Comparison of ENCODE assay signal across 9 cellular contexts in the genomic region with DNA sequence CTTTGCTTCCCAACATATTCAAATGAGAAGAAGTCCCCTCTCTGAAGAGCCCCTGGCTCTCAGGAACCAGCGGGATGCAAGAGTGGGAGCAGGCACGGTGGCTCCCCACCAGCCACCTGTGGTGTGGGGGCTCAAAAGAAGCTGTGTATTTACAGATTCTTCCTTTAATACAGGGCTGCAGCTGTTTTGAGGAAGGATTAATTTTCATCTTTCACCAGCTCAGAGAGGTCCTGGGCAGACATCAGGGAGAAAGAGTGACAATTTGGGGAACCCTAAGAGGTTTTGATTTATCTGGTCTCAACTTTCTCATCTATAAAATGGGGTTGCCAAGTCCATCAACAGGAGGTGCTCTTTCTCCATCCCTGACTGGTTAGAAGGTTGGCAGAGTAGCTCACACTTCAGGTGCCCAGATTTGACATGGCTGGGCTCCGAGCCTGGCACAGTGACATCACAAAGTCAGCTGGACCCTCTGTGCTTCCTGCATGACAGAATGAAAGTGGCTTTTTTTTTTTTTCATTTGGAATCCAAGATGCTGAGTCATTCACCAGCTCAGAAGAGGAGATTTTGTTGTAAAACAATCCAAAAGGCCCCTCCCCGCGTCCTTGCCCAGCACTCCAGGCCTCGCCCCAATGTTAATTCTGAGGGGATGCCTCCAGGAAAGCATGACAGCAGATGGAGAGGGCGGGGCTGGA. TPM values are rescaled to one million over a fixed set of nuclear protein-coding genes. Genes with fewer than 3 reads are reported as not detected.
DNase-seq lines count a peak whose midpoint lies in the region; ATAC-seq, FAIRE-seq and TF ChIP-seq lines count a peak whose summit lies in the region.
"Had no signal": no experiment of that assay in that cellular context is flagged by ENCODE, and none has a peak within 500 bp of the region (broad histone marks: within the 10 kb centered on the region; RNA-seq: fewer than 3 reads in every experiment).

No MANE protein-coding gene starts in this region.

- H3K4me1 ChIP-seq in K562 (replicated peaks in 1 of 2; ENCODE audit: control insufficient read depth in 2 of 2, insufficient read depth in 2 of 2, low read length in 2 of 2), result no peaks in the 10 kb centered on the region; a peak in 1 of 5 replicates

- no peak overlapping the region for H3K9ac ChIP-seq in K562 (ENCODE audit: insufficient read depth in 1 of 2, low read depth in 2 of 2, low read length in 2 of 2)

- H4K20me1 ChIP-seq in K562 (replicated peaks; ENCODE audit: control insufficient read depth, insufficient read depth, low read length), result no peaks in the 10 kb centered on the region

- DNase-seq in Daoy (ENCODE audit: low read depth) (peak; percentile 93), K562 (ENCODE audit: extremely low read depth in 1 of 4, low spot score in 3 of 4) (peak in 2 of 4 experiments; percentile 18 to 26), medulla oblongata (ENCODE audit: extremely low spot score) (peak; percentile 5)
- DNase-seq in stimulated activated CD4-positive, alpha-beta T cell treated with anti-CD3 and anti-CD28 coated beads, Interleukin-1b, Interleukin-23, amount 100 ng/mL, for 48 hours, result no peak
- DNase-seq: NCI-H1092 treated with DMSO at 0.1 percent for 48 hours had no signal

- H2AFZ ChIP-seq in K562 (ENCODE audit: low read depth, low read length), result no peak overlapping the region

- H3K79me2 ChIP-seq in K562 (ENCODE audit: control insufficient read depth, insufficient read depth, low read length), result no peaks in the 10 kb centered on the region

- TF ChIP-seq RAD21 in K562 (CRISPR knock-in tag; conservative IDR thresholded peaks at IDR 0.05 in 1 of 2, IDR thresholded peaks at IDR 0.05 in 1 of 2), result no peak

- H3K27me3 ChIP-seq in K562 (ENCODE audit: control insufficient read depth in 2 of 2, insufficient read depth in 2 of 2, low read length in 2 of 2), result peaks cover 0 to 8% of the 10 kb centered on the region in 2 experiments; a peak in 2 of 5 replicates

- 0% methylated on average over 7 of the region's 7 CpGs for WGBS in K562 (ENCODE audit: insufficient coverage, low coverage, missing lambda C conversion rate)

- no peak overlapping the region for H3K27ac ChIP-seq in K562 (ENCODE audit: extremely low read depth, low read depth, low read length)

- H3K9me3 ChIP-seq in K562 (replicated peaks; ENCODE audit: control insufficient read depth, insufficient read depth, low read depth, low read length), result no peaks in the 10 kb centered on the region

- POLR2A ChIA-PET in K562 (lab: Yijun Ruan, JAX), result interaction anchor here (0.7 to 0.9 kb wide), 2 partner anchors 12 to 26 kb away, joined by 3 read pairs; no protein-coding TSS in a partner anchor

- no peak for ATAC-seq in K562
- no peak for ATAC-seq in GM21390 (IDR thresholded peaks at IDR 0.05; ENCODE audit: unreplicated experiment)
- ATAC-seq in HG03095 (IDR thresholded peaks at IDR 0.05; ENCODE audit: unreplicated experiment), result no peak
- ATAC-seq in GM21576 (IDR thresholded peaks at IDR 0.05; ENCODE audit: unreplicated experiment), result no peak

- H3K9me1 ChIP-seq in K562 (ENCODE audit: control insufficient read depth, insufficient read depth, low read length), result no peaks in the 10 kb centered on the region

- H3K4me2 ChIP-seq in K562 (ENCODE audit: insufficient read depth, low read length), result no peak overlapping the region

- intact Hi-C loops in K562 (cut with micrococcal nuclease), result no loop called here

- no peak overlapping the region for H3K4me3 ChIP-seq in K562

- in situ Hi-C loops in K562 (cut with MboI), result no loop called here

- no peaks in the 10 kb centered on the region for H3K36me3 ChIP-seq in K562 (ENCODE audit: control insufficient read depth, insufficient read depth, low read length)

- no peak for TF ChIP-seq POLR2A in K562 (conservative IDR thresholded peaks at IDR 0.05)

- FAIRE-seq in K562 (lab: Jason Lieb, UNC), result peak; percentile 23

- TF ChIP-seq EP300 in K562 (IDR thresholded peaks at IDR 0.05; ENCODE audit: low read length), result no peak

- CTCF ChIA-PET in K562 (lab: Yijun Ruan, JAX; ENCODE audit: low intra/inter-chr PET ratio), result interaction anchor here (0.7 kb wide), 1 partner anchor 56 kb away, joined by 3 read pairs; no protein-coding TSS in a partner anchor

- TF ChIP-seq CTCF in LNCAP (IDR thresholded peaks at IDR 0.05), result peak; percentile 52
- TF ChIP-seq CTCF in K562 (IDR thresholded peaks at IDR 0.05 in 2 of 3, conservative IDR thresholded peaks at IDR 0.05 in 1 of 3; ENCODE audit: insufficient read depth in 2 of 3, low read depth in 1 of 3, low read length in 3 of 3), result no peak

- BruUV-seq in K562 (replicated peaks; lab: Mats Ljungman, UMichigan), result no TSS peak

TF ChIP-seq in K562, 482 proteins besides CTCF, POLR2A, EP300 and RAD21:
- no peak for TF ChIP-seq NFXL1 (CRISPR knock-in tag; IDR thresholded peaks at IDR 0.05)
- 0 out of 4 replicates have a peak, but pooled peaks of 1 of the 2 experiments have one; percentile 25 for TF ChIP-seq KDM1A (IDR thresholded peaks at IDR 0.05)
- peak; percentile 45; the same call in 1 of the 2 replicates for TF ChIP-seq MAFK (IDR thresholded peaks at IDR 0.05; ENCODE audit: low read length)
- TF ChIP-seq NFE2 (IDR thresholded peaks at IDR 0.05; ENCODE audit: low read depth), result peak; percentile 64
- peak; percentile 89 for TF ChIP-seq MAFG (tag; conservative IDR thresholded peaks at IDR 0.05)
- peak; percentile 49; the same call in 1 of the 2 replicates for TF ChIP-seq BCOR (IDR thresholded peaks at IDR 0.05)
- TF ChIP-seq RBM25 (IDR thresholded peaks at IDR 0.05; ENCODE audit: low read depth, low read length, severe bottlenecking), result peak; percentile 72
- TF ChIP-seq MYNN (IDR thresholded peaks at IDR 0.05), result no peak
- TF ChIP-seq MYNN (CRISPR knock-in tag; IDR thresholded peaks at IDR 0.05), result no peak
- peak; percentile 39; the same call in 1 of the 2 replicates for TF ChIP-seq C11orf30 (IDR thresholded peaks at IDR 0.05; ENCODE audit: low read depth)
- no peak for TF ChIP-seq DMBX1 (CRISPR knock-in tag; IDR thresholded peaks at IDR 0.05; ENCODE audit: borderline replicate concordance)
- peak; percentile 57 for TF ChIP-seq ZNF384 (IDR thresholded peaks at IDR 0.05; ENCODE audit: low read depth, low read length)
- TF ChIP-seq MAFF (IDR thresholded peaks at IDR 0.05; ENCODE audit: low read length), result peak; percentile 48; the same call in 1 of the 2 replicates
- peak; percentile 75; the same call in 1 of the 2 replicates for TF ChIP-seq NFE2L1 (tag; IDR thresholded peaks at IDR 0.05; ENCODE audit: borderline replicate concordance, low read depth)
- TF ChIP-seq ZNF316 (IDR thresholded peaks at IDR 0.05), result peak; percentile 79

RNA-seq across cellular contexts. Expression of a gene that starts 15.5 kb away (rescaled TPM):
- total RNA-seq in Daoy (2014; rRNA removed; shearing (Covaris generic)), result 11.4 and 12.2 TPM in 2 replicates
- total RNA-seq in K562 (2011; cell fraction: chromatin; rRNA removed; ENCODE audit: low replicate concordance), result not detected in 2 replicates
- not detected in 2 replicates for total RNA-seq in K562 (2011; cell fraction: nucleolus; rRNA removed)
- total RNA-seq in K562 (2011; cell fraction: nucleoplasm; rRNA removed), result not detected in 2 replicates
- not detected in 2 replicates for total RNA-seq in K562 (2014; rRNA removed)
- total RNA-seq in K562 (2014; rRNA removed; fragmentation: Illumina TruSeq; extraction: Trizol), result not detected in 2 replicates
- total RNA-seq in K562 (2015; rRNA removed; fragmentation: Illumina TruSeq; extraction: Trizol), result not detected in 2 replicates
- not detected in 2 replicates for total RNA-seq in K562 (2021)
- not detected in 2 replicates for polyA plus RNA-seq in K562 (2011; rRNA removed)
- not detected in 2 replicates for polyA plus RNA-seq in K562 (2011; cell fraction: cytosol; rRNA removed)
- polyA plus RNA-seq in K562 (2011; cell fraction: nucleus; rRNA removed), result not detected in 2 replicates
- polyA plus RNA-seq in K562 (2012), result not detected in 2 replicates
- polyA plus RNA-seq in K562 (2014; fragmentation: Illumina TruSeq; extraction: Trizol), result not detected in 2 replicates
- polyA plus RNA-seq in K562 (2014; fragmentation: Nextera tagmentation; extraction: Ambion mirVana), result not detected
- not detected in 2 replicates for polyA plus RNA-seq in K562 (2014; rRNA removed)
- not detected in 2 replicates for polyA minus RNA-seq in K562 (2011; rRNA and poly(A)+ RNA removed)
- not detected in 2 replicates for polyA minus RNA-seq in K562 (2011; cell fraction: cytosol; rRNA and poly(A)+ RNA removed)
- polyA minus RNA-seq in K562 (2011; cell fraction: nucleus; rRNA and poly(A)+ RNA removed), result 0.27 TPM in 1 of 2 replicates, not detected in the other

Comparison
In these comparisons a context has a peak if more than half of its experiments do, and no peak if none do; other contexts are left out.
1. RNA of a gene that starts 15.5 kb away (total RNA-seq): 11.4 to 12.2 TPM in Daoy; not detected in K562; every median in the first group is over 10 times any median in the second.